33 cellular contexts compared by ENCODE assay signal in the genomic region with DNA sequence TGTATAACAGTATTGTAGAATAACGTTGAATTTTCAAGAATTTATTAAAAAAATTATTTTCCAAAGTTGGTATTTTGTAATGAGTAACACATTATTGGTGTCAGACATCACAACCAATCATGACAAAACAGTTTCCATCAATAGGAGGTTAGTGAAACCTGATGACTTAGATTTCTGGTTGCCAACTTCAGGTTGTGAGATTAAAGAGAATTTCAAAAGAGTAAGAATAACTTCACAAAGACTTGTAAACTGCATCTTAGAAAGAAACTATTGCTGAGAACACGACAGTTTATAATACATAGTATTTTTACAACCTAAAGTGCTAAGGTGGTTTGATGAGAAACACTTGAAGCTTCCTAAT.
"Had no signal": no experiment of that assay in that cellular context is flagged by ENCODE, and none has a peak within 500 bp of the region (broad histone marks: within the 10 kb centered on the region; RNA-seq: fewer than 3 reads in every experiment).

No MANE protein-coding gene starts in this region.

- H3K27me3 Mint-ChIP-seq: activated CD4-positive, alpha-beta memory T cell treated with anti-CD3 and anti-CD28 coated beads for 36 hours; activated CD8-positive, alpha-beta T cell treated with anti-CD3 and anti-CD28 coated beads for 36 hours; activated naive CD4-positive, alpha-beta T cell treated with anti-CD3 and anti-CD28 coated beads, Interleukin-2, amount 10 ng/mL, durations not matched to agents 7 days and 5 days; activated naive CD4-positive, alpha-beta T cell treated with anti-CD3 and anti-CD28 coated beads, Interleukin-2, amount 50 U/mL, for 24 hours; activated naive CD8-positive, alpha-beta T cell; activated naive CD8-positive, alpha-beta T cell treated with anti-CD3 and anti-CD28 coated beads, Interleukin-2, amount 10 ng/mL, durations not matched to agents 7 days and 5 days; activated naive CD8-positive, alpha-beta T cell treated with anti-CD3 and anti-CD28 coated beads, Interleukin-2, amount 50 U/mL, for 24 hours had no signal

- H3K4me3 Mint-ChIP-seq: activated B cell treated with CpG ODN at 0.5 μM for 24 hours; activated CD4-positive, alpha-beta memory T cell treated with anti-CD3 and anti-CD28 coated beads for 36 hours; activated CD8-positive, alpha-beta T cell treated with anti-CD3 and anti-CD28 coated beads for 36 hours; activated naive CD4-positive, alpha-beta T cell treated with anti-CD3 and anti-CD28 coated beads, Interleukin-2, amount 10 ng/mL, durations not matched to agents 7 days and 5 days; activated naive CD4-positive, alpha-beta T cell treated with anti-CD3 and anti-CD28 coated beads, Interleukin-2, amount 50 U/mL, for 24 hours; activated naive CD8-positive, alpha-beta T cell; activated naive CD8-positive, alpha-beta T cell treated with anti-CD3 and anti-CD28 coated beads, Interleukin-2, amount 10 ng/mL, durations not matched to agents 7 days and 5 days; activated naive CD8-positive, alpha-beta T cell treated with anti-CD3 and anti-CD28 coated beads, Interleukin-2, amount 50 U/mL, for 24 hours; activated T-cell treated with anti-CD3 and anti-CD28 coated beads, Interleukin-2, amount 50 U/mL, for 72 hours; activated T-helper 1 cell treated with anti-CD3 and anti-CD28 coated beads, Interleukin-12 subunit alpha, Interleukin-12 subunit beta, Interleukin-2, Interleukin-4 antibody, amounts not matched to agents 30 ng/mL and 10 ng/mL and 1 ng/mL, durations not matched to agents 14 hours and 24 hours and 36 hours; T-helper 1 cell treated with Interleukin-12 subunit alpha and Interleukin-12 subunit beta and Interleukin-4 antibody, amounts not matched to agents 30 μg/mL and 1 μg/mL, for 36 hours; T-helper 2 cell treated with Interferon-gamma antibody and Interleukin-4, amounts not matched to agents 5 μg/mL and 100 μg/mL, for 36 hours had no signal

- H3K36me3 ChIP-seq: brain microvascular endothelial cell, breast epithelium had no signal

- ATAC-seq: activated CD8-positive, alpha-beta T cell treated with anti-CD3 and anti-CD28 coated beads for 36 hours; body of pancreas had no signal

- H3K27ac ChIP-seq: body of pancreas, brain microvascular endothelial cell, breast epithelium, VCaP had no signal

- DNase-seq: activated B cell treated with CpG ODN at 0.5 μM for 24 hours; activated CD4-positive, alpha-beta memory T cell treated with anti-CD3 and anti-CD28 coated beads for 36 hours; activated CD4-positive, alpha-beta T cell treated with anti-CD3 and anti-CD28 coated beads for 48 hours; activated CD4-positive, alpha-beta T cell treated with anti-CD3 and anti-CD28 coated beads, Interleukin-2, amount 50 U/mL, for 1 hour; activated CD4-positive, alpha-beta T cell treated with anti-CD3 and anti-CD28 coated beads, Interleukin-2, amount 50 U/mL, for 4 hours; activated CD8-positive, alpha-beta memory T cell treated with anti-CD3 and anti-CD28 coated beads, Interleukin-2, amount 50 U/mL, for 4 hours; activated CD8-positive, alpha-beta T cell treated with anti-CD3 and anti-CD28 coated beads for 36 hours; activated effector memory CD4-positive, alpha-beta T cell treated with Interleukin-2 at 50 U/mL for 16 hours; activated gamma-delta T cell; activated naive CD4-positive, alpha-beta T cell treated with anti-CD3 and anti-CD28 coated beads, Interleukin-2, amount 10 ng/mL, durations not matched to agents 7 days and 5 days; activated naive CD4-positive, alpha-beta T cell treated with Interleukin-2 at 50 U/mL for 16 hours; activated naive CD8-positive, alpha-beta T cell treated with anti-CD3 and anti-CD28 coated beads, Interleukin-2, amount 10 ng/mL, durations not matched to agents 7 days and 5 days; activated naive CD8-positive, alpha-beta T cell treated with anti-CD3 and anti-CD28 coated beads, Interleukin-2, amount 50 U/mL, for 24 hours; activated T-cell treated with anti-CD3 and anti-CD28 coated beads for 4 hours; activated T-cell treated with anti-CD3 and anti-CD28 coated beads, Interleukin-2, amount 50 U/mL, for 1 hour; activated T-cell treated with anti-CD3 and anti-CD28 coated beads, Interleukin-2, amount 50 U/mL, for 72 hours; amniotic stem cell; aorta; brain microvascular endothelial cell; central memory CD4-positive, alpha-beta T cell; SW 1271; T-helper 1 cell; T-helper 2 cell; T-helper 9 cell had no signal

- H3K27ac Mint-ChIP-seq: activated B cell treated with CpG ODN at 0.5 μM for 24 hours; activated CD4-positive, alpha-beta memory T cell treated with anti-CD3 and anti-CD28 coated beads for 36 hours; activated CD8-positive, alpha-beta T cell treated with anti-CD3 and anti-CD28 coated beads for 36 hours; activated naive CD4-positive, alpha-beta T cell treated with anti-CD3 and anti-CD28 coated beads, Interleukin-2, amount 10 ng/mL, durations not matched to agents 7 days and 5 days; activated naive CD8-positive, alpha-beta T cell; activated naive CD8-positive, alpha-beta T cell treated with anti-CD3 and anti-CD28 coated beads, Interleukin-2, amount 10 ng/mL, durations not matched to agents 7 days and 5 days; activated naive CD8-positive, alpha-beta T cell treated with anti-CD3 and anti-CD28 coated beads, Interleukin-2, amount 50 U/mL, for 24 hours; activated T-cell treated with anti-CD3 and anti-CD28 coated beads, Interleukin-2, amount 50 U/mL, for 72 hours; activated T-helper 1 cell treated with anti-CD3 and anti-CD28 coated beads, Interleukin-12 subunit alpha, Interleukin-12 subunit beta, Interleukin-2, Interleukin-4 antibody, amounts not matched to agents 30 ng/mL and 10 ng/mL and 1 ng/mL, durations not matched to agents 14 hours and 24 hours and 36 hours; activated T-helper 2 cell treated with anti-CD3 and anti-CD28 coated beads, Interferon-gamma antibody, Interleukin-2, Interleukin-4, amounts not matched to agents 10 μg/mL and 5 μg/mL and 100 μg/mL, durations not matched to agents 14 hours and 24 hours and 36 hours; T-helper 1 cell treated with Interleukin-12 subunit alpha and Interleukin-12 subunit beta and Interleukin-4 antibody, amounts not matched to agents 30 μg/mL and 1 μg/mL, for 36 hours; T-helper 2 cell treated with Interferon-gamma antibody and Interleukin-4, amounts not matched to agents 5 μg/mL and 100 μg/mL, for 36 hours had no signal

- H3K27me3 ChIP-seq: body of pancreas, brain microvascular endothelial cell, breast epithelium had no signal

- H3K9me3 ChIP-seq: breast epithelium had no signal

- H3K4me1 Mint-ChIP-seq: activated B cell treated with CpG ODN at 0.5 μM for 24 hours; activated naive CD4-positive, alpha-beta T cell treated with anti-CD3 and anti-CD28 coated beads, Interleukin-2, amount 10 ng/mL, durations not matched to agents 7 days and 5 days had no signal

- H3K4me1 ChIP-seq: body of pancreas, breast epithelium had no signal

- H3K4me3 ChIP-seq: body of pancreas, breast epithelium had no signal
